Comparison of ENCODE assay signal across 23 cellular contexts in genomic region chr7:66474441-66474840, GRCh38.
"Had no signal": no experiment of that assay in that cellular context is flagged by ENCODE, and none has a peak within 500 bp of the region (broad histone marks: within the 10 kb centered on the region; RNA-seq: fewer than 3 reads in every experiment).

No MANE protein-coding gene starts in this region.

- H3K4me3 ChIP-seq: colonic mucosa, esophagus squamous epithelium, gastrocnemius medialis, heart right ventricle, hepatocyte, left lung, lower lobe of right lung, mucosa of descending colon had no signal

- H3K27me3 ChIP-seq: colonic mucosa, esophagus squamous epithelium, gastrocnemius medialis, heart right ventricle, hepatocyte, left lung had no signal

- DNase-seq: colonic mucosa; cortex of kidney; effector CD8-positive, alpha-beta T cell; effector memory CD8-positive, alpha-beta T cell; endodermal cell; erythroblast; esophagus squamous epithelium; foreskin fibroblast; foreskin melanocyte; gastrocnemius medialis; glutamatergic neuron; head of caudate nucleus; heart right ventricle; hypothalamus; left cardiac atrium; left ventricle myocardium superior; lower lobe of right lung; mesenchymal stem cell; naive B cell had no signal

- H3K36me3 ChIP-seq: colonic mucosa had no signal

- ATAC-seq: effector memory CD8-positive, alpha-beta T cell; esophagus mucosa; gastrocnemius medialis; left cardiac atrium; left lung; left ventricle myocardium superior; lower lobe of right lung had no signal
